9 cellular contexts compared by ENCODE assay signal in genomic region chr2:152646775-152647174, GRCh38.
A peak's percentile ranks its signal among the peaks of the same experiment; 100 is the strongest.
DNase-seq lines count a peak whose midpoint lies in the region; ATAC-seq and TF ChIP-seq lines count a peak whose summit lies in the region.
"Had no signal": no experiment of that assay in that cellular context is flagged by ENCODE, and none has a peak within 500 bp of the region (broad histone marks: within the 10 kb centered on the region; RNA-seq: fewer than 3 reads in every experiment).

No MANE protein-coding gene starts in this region.

- peaks cover 7 to 23% of the 10 kb centered on the region in 2 donors for H3K4me1 ChIP-seq in thoracic aorta (ENCODE audit: control insufficient read depth in 1 of 2, low read depth in 2 of 2)

- peaks cover 6% of the 10 kb centered on the region for H3K36me3 ChIP-seq in thoracic aorta

- H3K9me3 ChIP-seq in thoracic aorta: no peaks in the 10 kb centered on the region
- H3K9me3 ChIP-seq: thyroid gland had no signal

- no peaks in the 10 kb centered on the region for H3K9me3 Mint-ChIP-seq in activated T-cell treated with anti-CD3 and anti-CD28 coated beads, Interleukin-2, amount 50 U/mL, for 4 hours

- no peak overlapping the region for H3K4me3 ChIP-seq in thoracic aorta
- H3K4me3 ChIP-seq: thyroid gland had no signal

- in situ Hi-C loops in GM13976 (cut with MboI; ENCODE audit: low sequenced_read_pairs, unreplicated experiment): no loop called here

- no peak overlapping the region for H3K4me3 Mint-ChIP-seq in activated T-cell treated with anti-CD3 and anti-CD28 coated beads, Interleukin-2, amount 50 U/mL, for 4 hours

- DNase-seq in HT-29 (ENCODE audit: low spot score) (peak; percentile 28), astrocyte of the hippocampus (ENCODE audit: low read depth, low spot score) (peak; percentile 89), iPS-NIHi11 (ENCODE audit: low spot score) (peak; percentile 33), thoracic aorta (ENCODE audit: low spot score) (no peak), cortex of kidney (lab: John Stamatoyannopoulos, UW) (no peak), GM13976 (ENCODE audit: low spot score) (no peak)
- no peak for DNase-seq in activated effector memory CD4-positive, alpha-beta T cell treated with anti-CD3 and anti-CD28 coated beads, Interleukin-2, amount 50 U/mL, for 16 hours
- no peak for DNase-seq in activated T-cell treated with anti-CD3 and anti-CD28 coated beads, Interleukin-2, amount 50 U/mL, for 4 hours

- peak; percentile 87 for ATAC-seq in thoracic aorta (ENCODE audit: insufficient number of reproducible peaks, low FRiP score, low read depth)
- no peak for ATAC-seq in activated T-cell treated with anti-CD3 and anti-CD28 coated beads, Interleukin-2, amount 50 U/mL, for 4 hours

- no peaks in the 10 kb centered on the region for H3K4me1 Mint-ChIP-seq in activated T-cell treated with anti-CD3 and anti-CD28 coated beads, Interleukin-2, amount 50 U/mL, for 4 hours (ENCODE audit: low read depth)

- peak overlapping the region; percentile 22 to 61 for H3K27ac ChIP-seq in thoracic aorta
- H3K27ac ChIP-seq: thyroid gland had no signal

- no peaks in the 10 kb centered on the region for H3K27me3 ChIP-seq in thoracic aorta (replicated peaks; ENCODE audit: insufficient read depth)
- H3K27me3 ChIP-seq: thyroid gland had no signal

- TF ChIP-seq CTCF in thoracic aorta (IDR thresholded peaks at IDR 0.05) (no peak), GM13976 (IDR thresholded peaks at IDR 0.05; ENCODE audit: borderline replicate concordance, control extremely low read depth, extremely low read depth, insufficient read depth, missing control alignments) (no peak)

- H3K27me3 Mint-ChIP-seq in activated T-cell treated with anti-CD3 and anti-CD28 coated beads, Interleukin-2, amount 50 U/mL, for 4 hours (ENCODE audit: low read depth): no peaks in the 10 kb centered on the region

- H3K36me3 Mint-ChIP-seq in activated T-cell treated with anti-CD3 and anti-CD28 coated beads, Interleukin-2, amount 50 U/mL, for 4 hours (ENCODE audit: insufficient read depth): no peaks in the 10 kb centered on the region

Comparison
In these comparisons a context has a peak if more than half of its experiments do, and no peak if none do; other contexts are left out.
1. DNase-seq: peak in HT-29 (single experiment), astrocyte of the hippocampus (single experiment) and iPS-NIHi11 (single experiment); none in thoracic aorta (single experiment), cortex of kidney (single experiment), GM13976 (single experiment), activated effector memory CD4-positive, alpha-beta T cell treated with anti-CD3 and anti-CD28 coated beads, Interleukin-2, amount 50 U/mL, for 16 hours (single experiment) and activated T-cell treated with anti-CD3 and anti-CD28 coated beads, Interleukin-2, amount 50 U/mL, for 4 hours (single experiment).